In the genomic region with DNA sequence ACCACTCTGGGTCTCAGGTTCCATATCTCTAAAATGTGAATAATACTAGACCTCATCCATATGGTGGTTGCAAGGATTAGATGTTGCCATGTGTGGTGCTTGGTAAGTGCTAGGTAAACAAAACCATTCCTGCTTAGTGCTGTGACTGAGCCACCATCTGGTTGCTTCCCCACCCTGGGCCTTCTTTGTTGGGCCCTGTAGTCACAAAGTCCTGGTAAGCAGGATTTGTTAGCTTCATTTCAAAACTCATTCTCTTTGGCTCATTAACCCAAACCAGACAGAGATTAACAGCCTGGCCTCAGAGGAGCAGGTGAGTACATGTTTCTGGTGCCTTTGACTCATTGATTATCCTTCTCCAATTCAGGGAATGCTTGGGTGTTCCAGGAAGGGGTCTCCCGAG, we compare ENCODE assay signal across 11 cellular contexts.
DNase-seq lines count a peak whose midpoint lies in the region; ATAC-seq, FAIRE-seq and TF ChIP-seq lines count a peak whose summit lies in the region.
"Had no signal": no experiment of that assay in that cellular context is flagged by ENCODE, and none has a peak within 500 bp of the region (broad histone marks: within the 10 kb centered on the region; RNA-seq: fewer than 3 reads in every experiment).

No MANE protein-coding gene starts in this region.

- H3K4me1 Mint-ChIP-seq in activated T-helper 1 cell treated with anti-CD3 and anti-CD28 coated beads, Interleukin-12 subunit alpha, Interleukin-12 subunit beta, Interleukin-2, Interleukin-4 antibody, amounts not matched to agents 30 ng/mL and 10 ng/mL and 1 ng/mL, durations not matched to agents 14 hours and 24 hours and 36 hours (ENCODE audit: low read depth): peaks cover 79% of the 10 kb centered on the region
- H3K4me1 Mint-ChIP-seq in mesothelial cell of epicardium: peaks cover 5% of the 10 kb centered on the region

- peak overlapping the region; percentile 38 for H2AK5ac ChIP-seq in mesenchymal stem cell (ENCODE audit: low read length, severe bottlenecking)

- WGBS in mesenchymal stem cell: 100% methylated on average over 1 of the region's 1 CpG
- 100% methylated on average over 1 of the region's 1 CpG for WGBS in HepG2 (ENCODE audit: low lambda C conversion rate)

- no peaks in the 10 kb centered on the region for H3K27me3 Mint-ChIP-seq in activated T-helper 1 cell treated with anti-CD3 and anti-CD28 coated beads, Interleukin-12 subunit alpha, Interleukin-12 subunit beta, Interleukin-2, Interleukin-4 antibody, amounts not matched to agents 30 ng/mL and 10 ng/mL and 1 ng/mL, durations not matched to agents 14 hours and 24 hours and 36 hours (ENCODE audit: insufficient read depth)
- H3K27me3 Mint-ChIP-seq in mesothelial cell of epicardium (ENCODE audit: low read depth): no peaks in the 10 kb centered on the region

- H4K8ac ChIP-seq in mesenchymal stem cell (ENCODE audit: low read length): no peak overlapping the region

- intact Hi-C loops in activated T-helper 1 cell treated with anti-CD3 and anti-CD28 coated beads, Interleukin-12 subunit alpha, Interleukin-12 subunit beta, Interleukin-2, Interleukin-4 antibody, amounts not matched to agents 30 ng/mL and 10 ng/mL and 1 ng/mL, durations not matched to agents 14 hours and 24 hours and 36 hours (cut with micrococcal nuclease): no loop called here
- intact Hi-C loops in HepG2 (cut with micrococcal nuclease; ENCODE audit: unreplicated experiment): loop anchor here (2.0 to 5.0 kb wide), 2 partner anchors 88 to 817 kb away; no protein-coding TSS in a partner anchor

- H3K27me3 ChIP-seq in mesenchymal stem cell (ENCODE audit: control insufficient read depth in 1 of 2, insufficient read depth in 1 of 2, low read length in 2 of 2) (no peaks in the 10 kb centered on the region), HepG2 (ENCODE audit: control insufficient read depth in 1 of 2, insufficient read depth in 2 of 2, low read length in 2 of 2) (no peaks in the 10 kb centered on the region)
- H3K27me3 ChIP-seq: uterus had no signal

- H3K79me2 ChIP-seq in HepG2 (ENCODE audit: insufficient read depth, low read length): no peaks in the 10 kb centered on the region

- TF ChIP-seq CTCF in mesothelial cell of epicardium (IDR thresholded peaks at IDR 0.05; ENCODE audit: unreplicated experiment) (no peak), HepG2 (CRISPR knock-in tag; IDR thresholded peaks at IDR 0.05) (no peak)

- no peak for ATAC-seq in HepG2
- ATAC-seq: activated T-cell treated with anti-CD3 and anti-CD28 coated beads, Interleukin-2, amount 50 U/mL, for 4 hours had no signal

- peak overlapping the region in 1 of 2 experiments; percentile 32 for H3K4ac ChIP-seq in mesenchymal stem cell (ENCODE audit: low read depth in 1 of 2, low read length in 2 of 2)

- no peak overlapping the region for H4K91ac ChIP-seq in mesenchymal stem cell (ENCODE audit: low read length)

- H2BK12ac ChIP-seq in mesenchymal stem cell (ENCODE audit: low read length in 2 of 2): no peak overlapping the region

- H3K9me3 Mint-ChIP-seq in activated T-helper 1 cell treated with anti-CD3 and anti-CD28 coated beads, Interleukin-12 subunit alpha, Interleukin-12 subunit beta, Interleukin-2, Interleukin-4 antibody, amounts not matched to agents 30 ng/mL and 10 ng/mL and 1 ng/mL, durations not matched to agents 14 hours and 24 hours and 36 hours: no peaks in the 10 kb centered on the region
- H3K9me3 Mint-ChIP-seq in mesothelial cell of epicardium: no peaks in the 10 kb centered on the region

- TF ChIP-seq RAD21 in HepG2 (CRISPR knock-in tag; IDR thresholded peaks at IDR 0.05): no peak

- H2AFZ ChIP-seq in mesenchymal stem cell (ENCODE audit: low read depth, low read length): no peak overlapping the region
- H2AFZ ChIP-seq in HepG2 (ENCODE audit: low read length): no peak overlapping the region

- CTCF ChIA-PET in HepG2 (lab: Yijun Ruan, JAX; ENCODE audit: low intra/inter-chr PET ratio, low total read pairs): no interaction called here

- H2BK5ac ChIP-seq in mesenchymal stem cell (ENCODE audit: low read depth, low read length, poor library complexity, severe bottlenecking): no peak overlapping the region

- no peak overlapping the region for H3K23ac ChIP-seq in mesenchymal stem cell (ENCODE audit: low read length in 2 of 2)

- BruUV-seq in HepG2 (replicated peaks; lab: Mats Ljungman, UMichigan): no TSS peak

- no peak overlapping the region for H3K4me2 ChIP-seq in mesenchymal stem cell (ENCODE audit: low read length, poor library complexity, severe bottlenecking)
- H3K4me2 ChIP-seq in HepG2 (ENCODE audit: low read depth, low read length): no peak overlapping the region

- H3K36me3 ChIP-seq in mesenchymal stem cell (ENCODE audit: control insufficient read depth in 1 of 2, insufficient read depth in 2 of 2, low read depth in 1 of 2, low read length in 2 of 2) (peaks cover 0 to 4% of the 10 kb centered on the region in 2 experiments), HepG2 (replicated peaks in 1 of 2; ENCODE audit: control insufficient read depth in 1 of 2, insufficient read depth in 2 of 2, low read length in 2 of 2) (peaks cover 0 to 2% of the 10 kb centered on the region in 2 experiments; a peak in 1 of 5 replicates)
- H3K36me3 ChIP-seq: uterus had no signal

- no peaks in the 10 kb centered on the region for H3K9me3 ChIP-seq in mesenchymal stem cell (ENCODE audit: control insufficient read depth, low read length)
- no peaks in the 10 kb centered on the region for H3K9me3 ChIP-seq in HepG2 (ENCODE audit: low read length)
- H3K9me3 ChIP-seq: uterus had no signal

- H4K20me1 ChIP-seq in HepG2 (ENCODE audit: insufficient read depth, low read length): no peaks in the 10 kb centered on the region

- H3K27ac Mint-ChIP-seq in activated T-helper 1 cell treated with anti-CD3 and anti-CD28 coated beads, Interleukin-12 subunit alpha, Interleukin-12 subunit beta, Interleukin-2, Interleukin-4 antibody, amounts not matched to agents 30 ng/mL and 10 ng/mL and 1 ng/mL, durations not matched to agents 14 hours and 24 hours and 36 hours: peak overlapping the region; percentile 86
- no peak overlapping the region for H3K27ac Mint-ChIP-seq in mesothelial cell of epicardium

- POLR2A ChIA-PET in HepG2 (lab: Yijun Ruan, JAX): no interaction called here

- FAIRE-seq in HepG2 (lab: Jason Lieb, UNC): no peak

- peak overlapping the region; percentile 2 for H3K4me3 Mint-ChIP-seq in activated T-helper 1 cell treated with anti-CD3 and anti-CD28 coated beads, Interleukin-12 subunit alpha, Interleukin-12 subunit beta, Interleukin-2, Interleukin-4 antibody, amounts not matched to agents 30 ng/mL and 10 ng/mL and 1 ng/mL, durations not matched to agents 14 hours and 24 hours and 36 hours
- H3K4me3 Mint-ChIP-seq in mesothelial cell of epicardium: no peak overlapping the region
- H3K4me3 Mint-ChIP-seq: activated T-cell treated with anti-CD3 and anti-CD28 coated beads, Interleukin-2, amount 50 U/mL, for 4 hours had no signal

- H3K4me1 ChIP-seq in mesenchymal stem cell (ENCODE audit: control insufficient read depth, insufficient read depth, low read depth, low read length) (peaks cover 7% of the 10 kb centered on the region), HepG2 (ENCODE audit: insufficient read depth, low read length) (peaks cover 45% of the 10 kb centered on the region)
- H3K4me1 ChIP-seq: uterus had no signal

- TF ChIP-seq EP300 in HepG2 (IDR thresholded peaks at IDR 0.05; ENCODE audit: low read depth in 2 of 2, low read length in 2 of 2) (no peak), HepG2 (CRISPR knock-in tag; IDR thresholded peaks at IDR 0.05; ENCODE audit: borderline replicate concordance) (no peak)

- in situ Hi-C loops in HepG2 (cut with HindIII; ENCODE audit: extremely low pct_ligation_motif_present, low pct_unique_long_range_greater_than_20kb): no loop called here

- peaks cover 10% of the 10 kb centered on the region for H3K36me3 Mint-ChIP-seq in activated T-helper 1 cell treated with anti-CD3 and anti-CD28 coated beads, Interleukin-12 subunit alpha, Interleukin-12 subunit beta, Interleukin-2, Interleukin-4 antibody, amounts not matched to agents 30 ng/mL and 10 ng/mL and 1 ng/mL, durations not matched to agents 14 hours and 24 hours and 36 hours (ENCODE audit: low read depth)
- no peaks in the 10 kb centered on the region for H3K36me3 Mint-ChIP-seq in mesothelial cell of epicardium

- H2BK120ac ChIP-seq in mesenchymal stem cell (ENCODE audit: low read depth, low read length): no peak overlapping the region

- H3K27ac ChIP-seq in mesenchymal stem cell (ENCODE audit: low read length, poor library complexity, severe bottlenecking) (peak overlapping the region; percentile 11), HepG2 (ENCODE audit: extremely low read length, insufficient read depth, low read length) (no peak overlapping the region)
- H3K27ac ChIP-seq: uterus had no signal

- H3K4me3 ChIP-seq in mesenchymal stem cell (ENCODE audit: insufficient read depth in 1 of 2, low read depth in 1 of 2, low read length in 2 of 2) (no peak overlapping the region), HepG2 (replicated peaks in 1 of 3; ENCODE audit: insufficient read depth in 1 of 3, low read depth in 2 of 3, low read length in 3 of 3) (no peak overlapping the region)
- H3K4me3 ChIP-seq: uterus had no signal

- TF ChIP-seq POLR2A in HepG2 (IDR thresholded peaks at IDR 0.05; ENCODE audit: insufficient read depth in 1 of 2, low read depth in 2 of 2, low read length in 2 of 2): no peak

- peak; percentile 14 for DNase-seq in NCI-H2196 (lab: John Stamatoyannopoulos, UW; ENCODE audit: unreplicated experiment)
- DNase-seq in NCI-H2196 treated with DMSO at 0.1 percent for 48 hours (lab: John Stamatoyannopoulos, UW; ENCODE audit: unreplicated experiment): no peak
- DNase-seq in NCI-H1092 treated with DMSO at 0.1 percent for 48 hours (lab: John Stamatoyannopoulos, UW): peak; percentile 83
- no peak for DNase-seq in activated T-helper 1 cell treated with anti-CD3 and anti-CD28 coated beads, Interleukin-12 subunit alpha, Interleukin-12 subunit beta, Interleukin-2, Interleukin-4 antibody, amounts not matched to agents 30 ng/mL and 10 ng/mL and 1 ng/mL, durations not matched to agents 14 hours and 24 hours and 36 hours (ENCODE audit: low spot score)
- DNase-seq in mesenchymal stem cell: no peak
- no peak for DNase-seq in mesothelial cell of epicardium (ENCODE audit: low spot score in 2 of 2, unreplicated experiment in 2 of 2)
- no peak for DNase-seq in HepG2 (ENCODE audit: low spot score)
- DNase-seq in pons (ENCODE audit: low spot score): no peak
- DNase-seq: activated T-cell treated with anti-CD3 and anti-CD28 coated beads, Interleukin-2, amount 50 U/mL, for 4 hours; NCI-H526; uterus had no signal

- H3K9ac ChIP-seq in mesenchymal stem cell (ENCODE audit: low read length): no peak overlapping the region
- H3K9ac ChIP-seq in HepG2 (ENCODE audit: insufficient read depth, low read depth, low read length): no peak overlapping the region

- no peak overlapping the region for H3K14ac ChIP-seq in mesenchymal stem cell (ENCODE audit: low read length in 2 of 2)

- H3K18ac ChIP-seq in mesenchymal stem cell (ENCODE audit: low read depth in 1 of 2, low read length in 2 of 2): no peak overlapping the region

- no peaks in the 10 kb centered on the region for H3K79me1 ChIP-seq in mesenchymal stem cell (replicated peaks; ENCODE audit: low read length, poor library complexity, severe bottlenecking)

- peak overlapping the region; percentile 3 for H2BK15ac ChIP-seq in mesenchymal stem cell (ENCODE audit: low read depth, poor library complexity, severe bottlenecking)

TF ChIP-seq in HepG2, 621 proteins besides CTCF, POLR2A, EP300 and RAD21 (continues in another document):
- TF ChIP-seq FOXM1 (CRISPR knock-in tag; IDR thresholded peaks at IDR 0.05): no peak

Comparison
In these comparisons a context has a peak if more than half of its experiments do, and no peak if none do; other contexts are left out.
1. DNase-seq: peak in NCI-H2196 (single experiment) and NCI-H1092 treated with DMSO at 0.1 percent for 48 hours (single experiment); none in NCI-H2196 treated with DMSO at 0.1 percent for 48 hours (single experiment), activated T-helper 1 cell treated with anti-CD3 and anti-CD28 coated beads, Interleukin-12 subunit alpha, Interleukin-12 subunit beta, Interleukin-2, Interleukin-4 antibody, amounts not matched to agents 30 ng/mL and 10 ng/mL and 1 ng/mL, durations not matched to agents 14 hours and 24 hours and 36 hours (single experiment), mesenchymal stem cell (single experiment), mesothelial cell of epicardium (0 of 2), HepG2 (single experiment) and pons (single experiment).